ENCODE assay signal across 3 cellular contexts in the genomic region with DNA sequence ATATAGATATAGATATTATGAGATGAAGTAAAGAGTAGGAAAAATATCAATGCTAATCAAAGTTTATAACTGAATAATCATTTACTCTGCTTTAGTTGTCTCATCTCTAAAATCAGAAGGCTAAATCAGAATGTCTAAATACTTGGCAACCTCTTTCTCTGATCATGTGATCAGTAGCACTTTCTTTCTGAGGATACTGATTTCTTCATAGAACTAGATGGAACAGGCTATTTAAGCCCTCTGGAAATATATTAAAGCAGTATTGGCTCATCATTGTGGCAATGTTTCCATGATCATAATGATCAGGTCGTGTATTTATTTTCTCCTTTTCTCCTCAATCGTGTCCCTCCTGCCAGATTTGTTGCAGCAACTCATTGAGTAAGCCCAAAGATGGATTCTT.
A peak's percentile ranks its signal among the peaks of the same experiment; 100 is the strongest.
TF ChIP-seq lines count a peak whose summit lies in the region.

No MANE protein-coding gene starts in this region.

TF ChIP-seq in liver, 16 proteins besides CTCF, POLR2A, EP300 and RAD21 (continued from another document):
- TF ChIP-seq, protein P1, sequence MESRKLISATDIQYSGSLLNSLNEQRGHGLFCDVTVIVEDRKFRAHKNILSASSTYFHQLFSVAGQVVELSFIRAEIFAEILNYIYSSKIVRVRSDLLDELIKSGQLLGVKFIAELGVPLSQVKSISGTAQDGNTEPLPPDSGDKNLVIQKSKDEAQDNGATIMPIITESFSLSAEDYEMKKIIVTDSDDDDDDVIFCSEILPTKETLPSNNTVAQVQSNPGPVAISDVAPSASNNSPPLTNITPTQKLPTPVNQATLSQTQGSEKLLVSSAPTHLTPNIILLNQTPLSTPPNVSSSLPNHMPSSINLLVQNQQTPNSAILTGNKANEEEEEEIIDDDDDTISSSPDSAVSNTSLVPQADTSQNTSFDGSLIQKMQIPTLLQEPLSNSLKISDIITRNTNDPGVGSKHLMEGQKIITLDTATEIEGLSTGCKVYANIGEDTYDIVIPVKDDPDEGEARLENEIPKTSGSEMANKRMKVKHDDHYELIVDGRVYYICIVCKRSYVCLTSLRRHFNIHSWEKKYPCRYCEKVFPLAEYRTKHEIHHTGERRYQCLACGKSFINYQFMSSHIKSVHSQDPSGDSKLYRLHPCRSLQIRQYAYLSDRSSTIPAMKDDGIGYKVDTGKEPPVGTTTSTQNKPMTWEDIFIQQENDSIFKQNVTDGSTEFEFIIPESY (IDR thresholded peaks at IDR 0.05), result no peak
- TF ChIP-seq RXRA (IDR thresholded peaks at IDR 0.05), result peak in 1 of 2 donors; percentile 46
- TF ChIP-seq NR2F2 (IDR thresholded peaks at IDR 0.05), result no peak
- TF ChIP-seq, protein P2, sequence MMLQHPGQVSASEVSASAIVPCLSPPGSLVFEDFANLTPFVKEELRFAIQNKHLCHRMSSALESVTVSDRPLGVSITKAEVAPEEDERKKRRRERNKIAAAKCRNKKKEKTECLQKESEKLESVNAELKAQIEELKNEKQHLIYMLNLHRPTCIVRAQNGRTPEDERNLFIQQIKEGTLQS (IDR thresholded peaks at IDR 0.05), result no peak
- TF ChIP-seq EGR1 (IDR thresholded peaks at IDR 0.05; ENCODE audit: low read depth in 2 of 2), result peak in 1 of 2 donors; percentile 25
- no peak for TF ChIP-seq FOXA2 (IDR thresholded peaks at IDR 0.05)
- TF ChIP-seq TAF1 (conservative IDR thresholded peaks at IDR 0.05), result no peak
- TF ChIP-seq, protein P3, sequence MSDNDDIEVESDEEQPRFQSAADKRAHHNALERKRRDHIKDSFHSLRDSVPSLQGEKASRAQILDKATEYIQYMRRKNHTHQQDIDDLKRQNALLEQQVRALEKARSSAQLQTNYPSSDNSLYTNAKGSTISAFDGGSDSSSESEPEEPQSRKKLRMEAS (IDR thresholded peaks at IDR 0.05), result no peak
- TF ChIP-seq HNF4G (IDR thresholded peaks at IDR 0.05), result no peak
- no peak for TF ChIP-seq SP1 (IDR thresholded peaks at IDR 0.05)
- TF ChIP-seq YY1 (IDR thresholded peaks at IDR 0.05), result peak; percentile 31
- TF ChIP-seq, protein P4, sequence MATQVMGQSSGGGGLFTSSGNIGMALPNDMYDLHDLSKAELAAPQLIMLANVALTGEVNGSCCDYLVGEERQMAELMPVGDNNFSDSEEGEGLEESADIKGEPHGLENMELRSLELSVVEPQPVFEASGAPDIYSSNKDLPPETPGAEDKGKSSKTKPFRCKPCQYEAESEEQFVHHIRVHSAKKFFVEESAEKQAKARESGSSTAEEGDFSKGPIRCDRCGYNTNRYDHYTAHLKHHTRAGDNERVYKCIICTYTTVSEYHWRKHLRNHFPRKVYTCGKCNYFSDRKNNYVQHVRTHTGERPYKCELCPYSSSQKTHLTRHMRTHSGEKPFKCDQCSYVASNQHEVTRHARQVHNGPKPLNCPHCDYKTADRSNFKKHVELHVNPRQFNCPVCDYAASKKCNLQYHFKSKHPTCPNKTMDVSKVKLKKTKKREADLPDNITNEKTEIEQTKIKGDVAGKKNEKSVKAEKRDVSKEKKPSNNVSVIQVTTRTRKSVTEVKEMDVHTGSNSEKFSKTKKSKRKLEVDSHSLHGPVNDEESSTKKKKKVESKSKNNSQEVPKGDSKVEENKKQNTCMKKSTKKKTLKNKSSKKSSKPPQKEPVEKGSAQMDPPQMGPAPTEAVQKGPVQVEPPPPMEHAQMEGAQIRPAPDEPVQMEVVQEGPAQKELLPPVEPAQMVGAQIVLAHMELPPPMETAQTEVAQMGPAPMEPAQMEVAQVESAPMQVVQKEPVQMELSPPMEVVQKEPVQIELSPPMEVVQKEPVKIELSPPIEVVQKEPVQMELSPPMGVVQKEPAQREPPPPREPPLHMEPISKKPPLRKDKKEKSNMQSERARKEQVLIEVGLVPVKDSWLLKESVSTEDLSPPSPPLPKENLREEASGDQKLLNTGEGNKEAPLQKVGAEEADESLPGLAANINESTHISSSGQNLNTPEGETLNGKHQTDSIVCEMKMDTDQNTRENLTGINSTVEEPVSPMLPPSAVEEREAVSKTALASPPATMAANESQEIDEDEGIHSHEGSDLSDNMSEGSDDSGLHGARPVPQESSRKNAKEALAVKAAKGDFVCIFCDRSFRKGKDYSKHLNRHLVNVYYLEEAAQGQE (IDR thresholded peaks at IDR 0.05), result no peak
- no peak for TF ChIP-seq JUND (IDR thresholded peaks at IDR 0.05)
- peak in 1 of 2 donors; percentile 17 for TF ChIP-seq HNF4A (conservative IDR thresholded peaks at IDR 0.05)
TF ChIP-seq in liver: peak in this region for 4.

TF ChIP-seq in HepG2, 621 proteins besides CTCF, POLR2A, EP300 and RAD21 (continued from another document):
- TF ChIP-seq, protein P5, sequence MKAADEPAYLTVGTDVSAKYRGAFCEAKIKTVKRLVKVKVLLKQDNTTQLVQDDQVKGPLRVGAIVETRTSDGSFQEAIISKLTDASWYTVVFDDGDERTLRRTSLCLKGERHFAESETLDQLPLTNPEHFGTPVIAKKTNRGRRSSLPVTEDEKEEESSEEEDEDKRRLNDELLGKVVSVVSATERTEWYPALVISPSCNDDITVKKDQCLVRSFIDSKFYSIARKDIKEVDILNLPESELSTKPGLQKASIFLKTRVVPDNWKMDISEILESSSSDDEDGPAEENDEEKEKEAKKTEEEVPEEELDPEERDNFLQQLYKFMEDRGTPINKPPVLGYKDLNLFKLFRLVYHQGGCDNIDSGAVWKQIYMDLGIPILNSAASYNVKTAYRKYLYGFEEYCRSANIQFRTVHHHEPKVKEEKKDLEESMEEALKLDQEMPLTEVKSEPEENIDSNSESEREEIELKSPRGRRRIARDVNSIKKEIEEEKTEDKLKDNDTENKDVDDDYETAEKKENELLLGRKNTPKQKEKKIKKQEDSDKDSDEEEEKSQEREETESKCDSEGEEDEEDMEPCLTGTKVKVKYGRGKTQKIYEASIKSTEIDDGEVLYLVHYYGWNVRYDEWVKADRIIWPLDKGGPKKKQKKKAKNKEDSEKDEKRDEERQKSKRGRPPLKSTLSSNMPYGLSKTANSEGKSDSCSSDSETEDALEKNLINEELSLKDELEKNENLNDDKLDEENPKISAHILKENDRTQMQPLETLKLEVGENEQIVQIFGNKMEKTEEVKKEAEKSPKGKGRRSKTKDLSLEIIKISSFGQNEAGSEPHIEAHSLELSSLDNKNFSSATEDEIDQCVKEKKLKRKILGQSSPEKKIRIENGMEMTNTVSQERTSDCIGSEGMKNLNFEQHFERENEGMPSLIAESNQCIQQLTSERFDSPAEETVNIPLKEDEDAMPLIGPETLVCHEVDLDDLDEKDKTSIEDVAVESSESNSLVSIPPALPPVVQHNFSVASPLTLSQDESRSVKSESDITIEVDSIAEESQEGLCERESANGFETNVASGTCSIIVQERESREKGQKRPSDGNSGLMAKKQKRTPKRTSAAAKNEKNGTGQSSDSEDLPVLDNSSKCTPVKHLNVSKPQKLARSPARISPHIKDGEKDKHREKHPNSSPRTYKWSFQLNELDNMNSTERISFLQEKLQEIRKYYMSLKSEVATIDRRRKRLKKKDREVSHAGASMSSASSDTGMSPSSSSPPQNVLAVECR (CRISPR knock-in tag; IDR thresholded peaks at IDR 0.05; ENCODE audit: borderline replicate concordance), result no peak
- TF ChIP-seq, protein P6, sequence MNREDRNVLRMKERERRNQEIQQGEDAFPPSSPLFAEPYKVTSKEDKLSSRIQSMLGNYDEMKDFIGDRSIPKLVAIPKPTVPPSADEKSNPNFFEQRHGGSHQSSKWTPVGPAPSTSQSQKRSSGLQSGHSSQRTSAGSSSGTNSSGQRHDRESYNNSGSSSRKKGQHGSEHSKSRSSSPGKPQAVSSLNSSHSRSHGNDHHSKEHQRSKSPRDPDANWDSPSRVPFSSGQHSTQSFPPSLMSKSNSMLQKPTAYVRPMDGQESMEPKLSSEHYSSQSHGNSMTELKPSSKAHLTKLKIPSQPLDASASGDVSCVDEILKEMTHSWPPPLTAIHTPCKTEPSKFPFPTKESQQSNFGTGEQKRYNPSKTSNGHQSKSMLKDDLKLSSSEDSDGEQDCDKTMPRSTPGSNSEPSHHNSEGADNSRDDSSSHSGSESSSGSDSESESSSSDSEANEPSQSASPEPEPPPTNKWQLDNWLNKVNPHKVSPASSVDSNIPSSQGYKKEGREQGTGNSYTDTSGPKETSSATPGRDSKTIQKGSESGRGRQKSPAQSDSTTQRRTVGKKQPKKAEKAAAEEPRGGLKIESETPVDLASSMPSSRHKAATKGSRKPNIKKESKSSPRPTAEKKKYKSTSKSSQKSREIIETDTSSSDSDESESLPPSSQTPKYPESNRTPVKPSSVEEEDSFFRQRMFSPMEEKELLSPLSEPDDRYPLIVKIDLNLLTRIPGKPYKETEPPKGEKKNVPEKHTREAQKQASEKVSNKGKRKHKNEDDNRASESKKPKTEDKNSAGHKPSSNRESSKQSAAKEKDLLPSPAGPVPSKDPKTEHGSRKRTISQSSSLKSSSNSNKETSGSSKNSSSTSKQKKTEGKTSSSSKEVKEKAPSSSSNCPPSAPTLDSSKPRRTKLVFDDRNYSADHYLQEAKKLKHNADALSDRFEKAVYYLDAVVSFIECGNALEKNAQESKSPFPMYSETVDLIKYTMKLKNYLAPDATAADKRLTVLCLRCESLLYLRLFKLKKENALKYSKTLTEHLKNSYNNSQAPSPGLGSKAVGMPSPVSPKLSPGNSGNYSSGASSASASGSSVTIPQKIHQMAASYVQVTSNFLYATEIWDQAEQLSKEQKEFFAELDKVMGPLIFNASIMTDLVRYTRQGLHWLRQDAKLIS (CRISPR knock-in tag; IDR thresholded peaks at IDR 0.05), result no peak
- TF ChIP-seq ZSCAN9 (CRISPR knock-in tag; IDR thresholded peaks at IDR 0.05; ENCODE audit: borderline replicate concordance) (no peak), ARNT2 (CRISPR knock-in tag; IDR thresholded peaks at IDR 0.05; ENCODE audit: low read depth) (no peak)
TF ChIP-seq in HepG2: peak in this region for 0.

TF ChIP-seq in WTC11, 78 proteins besides CTCF, POLR2A, EP300 and RAD21:
- TF ChIP-seq, protein P6 (CRISPR knock-in tag; IDR thresholded peaks at IDR 0.05; ENCODE audit: borderline replicate concordance), result no peak
- TF ChIP-seq, protein P7, sequence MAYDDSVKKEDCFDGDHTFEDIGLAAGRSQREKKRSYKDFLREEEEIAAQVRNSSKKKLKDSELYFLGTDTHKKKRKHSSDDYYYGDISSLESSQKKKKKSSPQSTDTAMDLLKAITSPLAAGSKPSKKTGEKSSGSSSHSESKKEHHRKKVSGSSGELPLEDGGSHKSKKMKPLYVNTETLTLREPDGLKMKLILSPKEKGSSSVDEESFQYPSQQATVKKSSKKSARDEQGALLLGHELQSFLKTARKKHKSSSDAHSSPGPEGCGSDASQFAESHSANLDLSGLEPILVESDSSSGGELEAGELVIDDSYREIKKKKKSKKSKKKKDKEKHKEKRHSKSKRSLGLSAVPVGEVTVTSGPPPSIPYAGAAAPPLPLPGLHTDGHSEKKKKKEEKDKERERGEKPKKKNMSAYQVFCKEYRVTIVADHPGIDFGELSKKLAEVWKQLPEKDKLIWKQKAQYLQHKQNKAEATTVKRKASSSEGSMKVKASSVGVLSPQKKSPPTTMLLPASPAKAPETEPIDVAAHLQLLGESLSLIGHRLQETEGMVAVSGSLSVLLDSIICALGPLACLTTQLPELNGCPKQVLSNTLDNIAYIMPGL (CRISPR knock-in tag; IDR thresholded peaks at IDR 0.05), result no peak
- no peak for TF ChIP-seq ZNF671 (CRISPR knock-in tag; IDR thresholded peaks at IDR 0.05)
- TF ChIP-seq, protein P8, sequence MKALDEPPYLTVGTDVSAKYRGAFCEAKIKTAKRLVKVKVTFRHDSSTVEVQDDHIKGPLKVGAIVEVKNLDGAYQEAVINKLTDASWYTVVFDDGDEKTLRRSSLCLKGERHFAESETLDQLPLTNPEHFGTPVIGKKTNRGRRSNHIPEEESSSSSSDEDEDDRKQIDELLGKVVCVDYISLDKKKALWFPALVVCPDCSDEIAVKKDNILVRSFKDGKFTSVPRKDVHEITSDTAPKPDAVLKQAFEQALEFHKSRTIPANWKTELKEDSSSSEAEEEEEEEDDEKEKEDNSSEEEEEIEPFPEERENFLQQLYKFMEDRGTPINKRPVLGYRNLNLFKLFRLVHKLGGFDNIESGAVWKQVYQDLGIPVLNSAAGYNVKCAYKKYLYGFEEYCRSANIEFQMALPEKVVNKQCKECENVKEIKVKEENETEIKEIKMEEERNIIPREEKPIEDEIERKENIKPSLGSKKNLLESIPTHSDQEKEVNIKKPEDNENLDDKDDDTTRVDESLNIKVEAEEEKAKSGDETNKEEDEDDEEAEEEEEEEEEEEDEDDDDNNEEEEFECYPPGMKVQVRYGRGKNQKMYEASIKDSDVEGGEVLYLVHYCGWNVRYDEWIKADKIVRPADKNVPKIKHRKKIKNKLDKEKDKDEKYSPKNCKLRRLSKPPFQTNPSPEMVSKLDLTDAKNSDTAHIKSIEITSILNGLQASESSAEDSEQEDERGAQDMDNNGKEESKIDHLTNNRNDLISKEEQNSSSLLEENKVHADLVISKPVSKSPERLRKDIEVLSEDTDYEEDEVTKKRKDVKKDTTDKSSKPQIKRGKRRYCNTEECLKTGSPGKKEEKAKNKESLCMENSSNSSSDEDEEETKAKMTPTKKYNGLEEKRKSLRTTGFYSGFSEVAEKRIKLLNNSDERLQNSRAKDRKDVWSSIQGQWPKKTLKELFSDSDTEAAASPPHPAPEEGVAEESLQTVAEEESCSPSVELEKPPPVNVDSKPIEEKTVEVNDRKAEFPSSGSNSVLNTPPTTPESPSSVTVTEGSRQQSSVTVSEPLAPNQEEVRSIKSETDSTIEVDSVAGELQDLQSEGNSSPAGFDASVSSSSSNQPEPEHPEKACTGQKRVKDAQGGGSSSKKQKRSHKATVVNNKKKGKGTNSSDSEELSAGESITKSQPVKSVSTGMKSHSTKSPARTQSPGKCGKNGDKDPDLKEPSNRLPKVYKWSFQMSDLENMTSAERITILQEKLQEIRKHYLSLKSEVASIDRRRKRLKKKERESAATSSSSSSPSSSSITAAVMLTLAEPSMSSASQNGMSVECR (CRISPR knock-in tag; IDR thresholded peaks at IDR 0.05; ENCODE audit: borderline replicate concordance), result no peak
- TF ChIP-seq RELA (CRISPR knock-in tag; IDR thresholded peaks at IDR 0.05; ENCODE audit: borderline replicate concordance), result no peak
